15 cellular contexts compared by ENCODE assay signal in genomic region chr1:109787845-109788605, GRCh38. TPM values are rescaled to one million over a fixed set of nuclear protein-coding genes. Genes with fewer than 3 reads are reported as not detected.
DNase-seq lines count a peak whose midpoint lies in the region; ATAC-seq and TF ChIP-seq lines count a peak whose summit lies in the region.
"Had no signal": no experiment of that assay in that cellular context is flagged by ENCODE, and none has a peak within 500 bp of the region (broad histone marks: within the 10 kb centered on the region; RNA-seq: fewer than 3 reads in every experiment).

No MANE protein-coding gene starts in this region.

- H3K4me1 ChIP-seq in stomach: peaks cover 40 to 94% (median 58%) of the 10 kb centered on the region in 4 donors

- TF ChIP-seq EP300 in stomach (IDR thresholded peaks at IDR 0.05): no peak

- WGBS in stomach, 5 donors: 83 to 92% (median 91%) methylated on average over 18 to 19 of the region's 19 CpGs

- TF ChIP-seq CTCF in stomach (IDR thresholded peaks at IDR 0.05) (no peak), WTC11 (IDR thresholded peaks at IDR 0.05) (no peak)

- peak; percentile 18 for DNase-seq in activated T-cell treated with anti-CD3 and anti-CD28 coated beads, Interleukin-2, amount 50 U/mL, for 1 hour
- DNase-seq in activated T-cell treated with anti-CD3 and anti-CD28 coated beads, Interleukin-2, amount 50 U/mL, for 4 hours: no peak
- DNase-seq in activated CD4-positive, alpha-beta memory T cell treated with anti-CD3 and anti-CD28 coated beads, Interleukin-2, amount 10 ng/mL, durations not matched to agents 7 days and 5 days: peak; percentile 54
- DNase-seq in islet precursor cell: peak; percentile 58
- peak; percentile 26 for DNase-seq in stomach
- no peak for DNase-seq in DMS153 (lab: John Stamatoyannopoulos, UW)
- DNase-seq in WTC11 (ENCODE audit: low spot score): no peak
- DNase-seq: glutamatergic neuron, KG1, NCI-H510A treated with DMSO at 0.1 percent for 48 hours had no signal

- no peaks in the 10 kb centered on the region for H3K36me3 Mint-ChIP-seq in activated T-cell treated with anti-CD3 and anti-CD28 coated beads, Interleukin-2, amount 50 U/mL, for 4 hours (ENCODE audit: insufficient read depth)
- H3K36me3 Mint-ChIP-seq in activated CD4-positive, alpha-beta memory T cell treated with anti-CD3 and anti-CD28 coated beads, Interleukin-2, amount 10 ng/mL, durations not matched to agents 7 days and 5 days (ENCODE audit: low read depth): no peaks in the 10 kb centered on the region
- H3K36me3 Mint-ChIP-seq in WTC11: no peaks in the 10 kb centered on the region

- no peaks in the 10 kb centered on the region for H3K27me3 ChIP-seq in stomach
- H3K27me3 ChIP-seq: SJSA1, tibial nerve had no signal

- no peaks in the 10 kb centered on the region for H3K27me3 Mint-ChIP-seq in activated T-cell treated with anti-CD3 and anti-CD28 coated beads, Interleukin-2, amount 50 U/mL, for 4 hours (ENCODE audit: low read depth)
- H3K27me3 Mint-ChIP-seq in activated CD4-positive, alpha-beta memory T cell treated with anti-CD3 and anti-CD28 coated beads, Interleukin-2, amount 10 ng/mL, durations not matched to agents 7 days and 5 days: no peaks in the 10 kb centered on the region
- peaks cover 3% of the 10 kb centered on the region; the same call in 1 of the 2 replicates for H3K27me3 Mint-ChIP-seq in WTC11 (ENCODE audit: low read depth)

- peaks cover 38% of the 10 kb centered on the region for H3K4me1 Mint-ChIP-seq in activated T-cell treated with anti-CD3 and anti-CD28 coated beads, Interleukin-2, amount 50 U/mL, for 4 hours (ENCODE audit: low read depth)
- peaks cover 72% of the 10 kb centered on the region for H3K4me1 Mint-ChIP-seq in activated CD4-positive, alpha-beta memory T cell treated with anti-CD3 and anti-CD28 coated beads, Interleukin-2, amount 10 ng/mL, durations not matched to agents 7 days and 5 days
- peaks cover 31% of the 10 kb centered on the region for H3K4me1 Mint-ChIP-seq in WTC11

- no peak overlapping the region for H3K4me3 Mint-ChIP-seq in activated T-cell treated with anti-CD3 and anti-CD28 coated beads, Interleukin-2, amount 50 U/mL, for 4 hours
- no peak overlapping the region for H3K4me3 Mint-ChIP-seq in activated CD4-positive, alpha-beta memory T cell treated with anti-CD3 and anti-CD28 coated beads, Interleukin-2, amount 10 ng/mL, durations not matched to agents 7 days and 5 days
- H3K4me3 Mint-ChIP-seq in WTC11: no peak overlapping the region
- H3K4me3 Mint-ChIP-seq: activated T-cell treated with anti-CD3 and anti-CD28 coated beads, Interleukin-2, amount 50 U/mL, for 72 hours; neural crest cell had no signal

- H3K27ac ChIP-seq in stomach: no peak overlapping the region
- H3K27ac ChIP-seq: SJSA1, tibial nerve had no signal

- ATAC-seq in activated T-cell treated with anti-CD3 and anti-CD28 coated beads, Interleukin-2, amount 50 U/mL, for 4 hours: no peak
- ATAC-seq in WTC11 (no peak), HG02623 (IDR thresholded peaks at IDR 0.05; ENCODE audit: unreplicated experiment) (no peak)
- ATAC-seq: activated T-cell treated with anti-CD3 and anti-CD28 coated beads, Interleukin-2, amount 50 U/mL, for 72 hours had no signal

- H3K4me3 ChIP-seq in stomach: no peak overlapping the region
- H3K4me3 ChIP-seq: SJSA1, tibial nerve had no signal

- CTCF ChIA-PET in activated CD4-positive, alpha-beta memory T cell treated with anti-CD3 and anti-CD28 coated beads, Interleukin-2, amount 10 ng/mL, durations not matched to agents 7 days and 5 days (lab: Charles Lee): interaction anchor here (1.0 to 27.1 kb wide), 5 partner anchors 11 to 242 kb away, joined by 3 to 655 read pairs (median 113); partner anchors contain the start of gene AHCYL1
- CTCF ChIA-PET in WTC11 (lab: Charles Lee): interaction anchor here (0.9 to 4.7 kb wide), 4 partner anchors 11 to 198 kb away, joined by 3 to 26 read pairs (median 18); partner anchors contain the start of gene AHCYL1

- no peaks in the 10 kb centered on the region for H3K9me3 ChIP-seq in stomach
- H3K9me3 ChIP-seq: tibial nerve had no signal

- TF ChIP-seq POLR2A in stomach (IDR thresholded peaks at IDR 0.05): no peak

- H3K27ac Mint-ChIP-seq in activated CD4-positive, alpha-beta memory T cell treated with anti-CD3 and anti-CD28 coated beads, Interleukin-2, amount 10 ng/mL, durations not matched to agents 7 days and 5 days: no peak overlapping the region
- no peak overlapping the region for H3K27ac Mint-ChIP-seq in WTC11
- H3K27ac Mint-ChIP-seq: activated T-cell treated with anti-CD3 and anti-CD28 coated beads, Interleukin-2, amount 50 U/mL, for 72 hours had no signal

- no peaks in the 10 kb centered on the region for H3K36me3 ChIP-seq in stomach
- H3K36me3 ChIP-seq: SJSA1, tibial nerve had no signal

- POLR2A ChIA-PET in activated CD4-positive, alpha-beta memory T cell treated with anti-CD3 and anti-CD28 coated beads, Interleukin-2, amount 10 ng/mL, durations not matched to agents 7 days and 5 days (lab: Charles Lee): interaction anchor here (0.8 to 1.8 kb wide), 6 partner anchors 8 to 197 kb away, joined by 3 to 11 read pairs (median 4); partner anchors contain the start of genes AHCYL1 and CSF1
- POLR2A ChIA-PET in WTC11 (lab: Charles Lee): interaction anchor here (0.6 to 1.3 kb wide), 2 partner anchors 171 to 196 kb away, joined by 3 read pairs; partner anchors contain the start of gene AHCYL1

- no peaks in the 10 kb centered on the region for H3K9me3 Mint-ChIP-seq in activated T-cell treated with anti-CD3 and anti-CD28 coated beads, Interleukin-2, amount 50 U/mL, for 4 hours
- no peaks in the 10 kb centered on the region for H3K9me3 Mint-ChIP-seq in activated CD4-positive, alpha-beta memory T cell treated with anti-CD3 and anti-CD28 coated beads, Interleukin-2, amount 10 ng/mL, durations not matched to agents 7 days and 5 days
- H3K9me3 Mint-ChIP-seq in WTC11: no peaks in the 10 kb centered on the region
- H3K9me3 Mint-ChIP-seq: activated T-cell treated with anti-CD3 and anti-CD28 coated beads, Interleukin-2, amount 50 U/mL, for 72 hours; neural crest cell had no signal

- intact Hi-C loops in stomach (cut with DNase I; ENCODE audit: low total_unique reads): loop anchor here (5.0 kb wide), 1 partner anchor 189 kb away; no protein-coding TSS in a partner anchor

TF ChIP-seq in WTC11, 78 proteins besides CTCF, POLR2A, EP300 and RAD21 (continues in another document):
- TF ChIP-seq SMAD3 (CRISPR knock-in tag; IDR thresholded peaks at IDR 0.05; ENCODE audit: borderline replicate concordance): no peak
- no peak for TF ChIP-seq ZNF416 (CRISPR knock-in tag; IDR thresholded peaks at IDR 0.05)
- no peak for TF ChIP-seq SP1 (CRISPR knock-in tag; conservative IDR thresholded peaks at IDR 0.05)
- no peak for TF ChIP-seq USF2 (CRISPR knock-in tag; IDR thresholded peaks at IDR 0.05)
- TF ChIP-seq ZNF532 (CRISPR knock-in tag; IDR thresholded peaks at IDR 0.05; ENCODE audit: borderline replicate concordance): no peak

RNA-seq across cellular contexts. Expression of gene EPS8L3, which starts 24.3 kb away (rescaled TPM):
- total RNA-seq in activated T-cell treated with anti-CD3 and anti-CD28 coated beads, Interleukin-2, amount 50 U/mL, for 4 hours: not detected
- not detected for total RNA-seq in activated CD4-positive, alpha-beta memory T cell treated with anti-CD3 and anti-CD28 coated beads, Interleukin-2, amount 10 ng/mL, durations not matched to agents 7 days and 5 days
- total RNA-seq in stomach (100 to 1,000 TPM in 2 of 5 donors, 10 to 100 TPM in 3; 22.3 to 299 (median 85.8) TPM), WTC11 (2021) (0.17 to 0.41 TPM in 2 of 3 replicates, not detected in the other)
- polyA plus RNA-seq in stomach: 10 to 100 TPM in 1 of 3 donors, 1 to 10 TPM in 2; 9.5 to 40.9 (median 9.6) TPM
- total RNA-seq: activated T-cell treated with anti-CD3 and anti-CD28 coated beads, Interleukin-2, amount 50 U/mL, for 72 hours; neural crest cell; SJSA1; tibial nerve had no signal

RNA-seq across cellular contexts. Expression of gene GSTM3, which starts 47.2 kb away (rescaled TPM):
- total RNA-seq in activated T-cell treated with anti-CD3 and anti-CD28 coated beads, Interleukin-2, amount 50 U/mL, for 4 hours: 10 to 100 TPM; 11.5 to 21.6 (median 11.7) TPM
- total RNA-seq in activated CD4-positive, alpha-beta memory T cell treated with anti-CD3 and anti-CD28 coated beads, Interleukin-2, amount 10 ng/mL, durations not matched to agents 7 days and 5 days: under 1 TPM; 0.23 to 0.95 TPM
- total RNA-seq in stomach (100 to 1,000 TPM in 2 of 5 donors, 10 to 100 TPM in 3; 32.2 to 213 (median 84.6) TPM), WTC11 (2021) (2.2 to 3.5 TPM (median 3.3 TPM) in 3 replicates)
- 100 to 1,000 TPM in 2 of 3 donors, 10 to 100 TPM in 1; 83.8 to 350 (median 194) TPM for polyA plus RNA-seq in stomach

Comparison
In these comparisons a context has a peak if more than half of its experiments do, and no peak if none do; other contexts are left out.
1. DNase-seq: peak in activated T-cell treated with anti-CD3 and anti-CD28 coated beads, Interleukin-2, amount 50 U/mL, for 1 hour (single experiment), activated CD4-positive, alpha-beta memory T cell treated with anti-CD3 and anti-CD28 coated beads, Interleukin-2, amount 10 ng/mL, durations not matched to agents 7 days and 5 days (single experiment), islet precursor cell (single experiment) and stomach (single experiment); none in activated T-cell treated with anti-CD3 and anti-CD28 coated beads, Interleukin-2, amount 50 U/mL, for 4 hours (single experiment), DMS153 (single experiment) and WTC11 (single experiment).
2. RNA of gene EPS8L3, which starts 24.3 kb away (total RNA-seq): 22.3 to 299 TPM in stomach; 0.17 to 0.41 TPM in WTC11, not detected in activated T-cell treated with anti-CD3 and anti-CD28 coated beads, Interleukin-2, amount 50 U/mL, for 4 hours and not detected in activated CD4-positive, alpha-beta memory T cell treated with anti-CD3 and anti-CD28 coated beads, Interleukin-2, amount 10 ng/mL, durations not matched to agents 7 days and 5 days; every median in the first group is over 10 times any median in the second.